ENCODE assay signal across 11 cellular contexts in genomic region chr20:44074252-44075151, GRCh38.
DNase-seq lines count a peak whose midpoint lies in the region; ATAC-seq, FAIRE-seq and TF ChIP-seq lines count a peak whose summit lies in the region.
"Had no signal": no experiment of that assay in that cellular context is flagged by ENCODE, and none has a peak within 500 bp of the region (broad histone marks: within the 10 kb centered on the region; RNA-seq: fewer than 3 reads in every experiment).

No MANE protein-coding gene starts in this region.

- TF ChIP-seq CTCF in choroid plexus epithelial cell (conservative IDR thresholded peaks at IDR 0.05; ENCODE audit: low read depth, low read length) (no peak), neural progenitor cell (IDR thresholded peaks at IDR 0.05) (no peak)

- H3K9ac ChIP-seq in neural progenitor cell: no peak overlapping the region

- H3K4me3 Mint-ChIP-seq in neural progenitor cell: peak overlapping the region; percentile 10
- H3K4me3 Mint-ChIP-seq in CD8-positive, alpha-beta memory T cell: no peak overlapping the region
- H3K4me3 Mint-ChIP-seq: activated CD8-positive, alpha-beta memory T cell treated with anti-CD3 and anti-CD28 coated beads, Interleukin-2, amount 10 ng/mL, durations not matched to agents 7 days and 5 days; naive B cell had no signal

- H4K20me1 ChIP-seq in neural progenitor cell (ENCODE audit: low read depth): no peaks in the 10 kb centered on the region

- CTCF ChIA-PET in CD8-positive, alpha-beta memory T cell (lab: Charles Lee): no interaction called here

- no peaks in the 10 kb centered on the region for H3K36me3 Mint-ChIP-seq in neural progenitor cell
- no peaks in the 10 kb centered on the region for H3K36me3 Mint-ChIP-seq in CD8-positive, alpha-beta memory T cell
- H3K36me3 Mint-ChIP-seq: activated CD8-positive, alpha-beta memory T cell treated with anti-CD3 and anti-CD28 coated beads, Interleukin-2, amount 10 ng/mL, durations not matched to agents 7 days and 5 days; naive B cell had no signal

- no peak overlapping the region for H3K27ac ChIP-seq in neural progenitor cell
- no peak overlapping the region for H3K27ac ChIP-seq in CD8-positive, alpha-beta memory T cell (ENCODE audit: low read depth, low read length)
- H3K27ac ChIP-seq: epithelial cell of prostate had no signal

- POLR2A ChIA-PET in CD8-positive, alpha-beta memory T cell (lab: Charles Lee): no interaction called here

- H3K4me3 ChIP-seq in choroid plexus epithelial cell (ENCODE audit: low read depth, low read length): no peak overlapping the region
- no peak overlapping the region for H3K4me3 ChIP-seq in neural progenitor cell
- H3K4me3 ChIP-seq in CD8-positive, alpha-beta memory T cell (ENCODE audit: low read length): no peak overlapping the region

- H3F3A ChIP-seq in neural progenitor cell (ENCODE audit: low read depth): no peaks in the 10 kb centered on the region

- H3K27ac Mint-ChIP-seq in neural progenitor cell: no peak overlapping the region
- peak overlapping the region in 2 of 8 donors; percentile 25 to 53 for H3K27ac Mint-ChIP-seq in CD8-positive, alpha-beta memory T cell
- H3K27ac Mint-ChIP-seq: activated CD8-positive, alpha-beta memory T cell treated with anti-CD3 and anti-CD28 coated beads, Interleukin-2, amount 10 ng/mL, durations not matched to agents 7 days and 5 days; naive B cell had no signal

- no peaks in the 10 kb centered on the region for H3K36me3 ChIP-seq in neural progenitor cell
- H3K36me3 ChIP-seq in CD8-positive, alpha-beta memory T cell (ENCODE audit: insufficient read depth, low read length): no peaks in the 10 kb centered on the region

- H3K9me3 Mint-ChIP-seq in neural progenitor cell: no peaks in the 10 kb centered on the region
- no peaks in the 10 kb centered on the region for H3K9me3 Mint-ChIP-seq in CD8-positive, alpha-beta memory T cell
- H3K9me3 Mint-ChIP-seq: naive B cell had no signal

- no peaks in the 10 kb centered on the region for H3K79me2 ChIP-seq in neural progenitor cell (ENCODE audit: low read depth)

- H3K27me3 ChIP-seq in neural progenitor cell: no peaks in the 10 kb centered on the region
- H3K27me3 ChIP-seq in CD8-positive, alpha-beta memory T cell (ENCODE audit: insufficient read depth, low read length, poor library complexity, severe bottlenecking): no peaks in the 10 kb centered on the region

- DNase-seq in EH (ENCODE audit: low read depth): peak; percentile 74
- DNase-seq in NCI-H774 (lab: John Stamatoyannopoulos, UW): peak; percentile 10
- DNase-seq in choroid plexus epithelial cell (ENCODE audit: low read depth): peak; percentile 33
- DNase-seq in neural progenitor cell (ENCODE audit: low spot score): no peak
- DNase-seq in RPMI8226: no peak
- DNase-seq in RCC 7860 (ENCODE audit: low spot score): no peak
- DNase-seq in CD8-positive, alpha-beta memory T cell: no peak
- DNase-seq: activated CD8-positive, alpha-beta memory T cell treated with anti-CD3 and anti-CD28 coated beads, Interleukin-2, amount 10 ng/mL, durations not matched to agents 7 days and 5 days; naive B cell had no signal

- no peak for FAIRE-seq in RCC 7860 (lab: Jason Lieb, UNC)

- H2AFZ ChIP-seq in neural progenitor cell (replicated peaks): no peak overlapping the region

- H3K4me2 ChIP-seq in neural progenitor cell: no peak overlapping the region

- H3K4me1 Mint-ChIP-seq in neural progenitor cell: peaks cover 16% of the 10 kb centered on the region
- H3K4me1 Mint-ChIP-seq in CD8-positive, alpha-beta memory T cell: peaks cover 13 to 37% (median 27%) of the 10 kb centered on the region in 3 donors

- peaks cover 10% of the 10 kb centered on the region for H3K27me3 Mint-ChIP-seq in neural progenitor cell (ENCODE audit: insufficient read depth, low read depth)
- H3K27me3 Mint-ChIP-seq in CD8-positive, alpha-beta memory T cell: peaks cover 0 to 9% of the 10 kb centered on the region in 2 donors

- no peaks in the 10 kb centered on the region for H3K9me3 ChIP-seq in neural progenitor cell (ENCODE audit: low read depth)
- no peaks in the 10 kb centered on the region for H3K9me3 ChIP-seq in CD8-positive, alpha-beta memory T cell (ENCODE audit: low read length)

- no peak for ATAC-seq in GM21528 (IDR thresholded peaks at IDR 0.05; ENCODE audit: low FRiP score, unreplicated experiment)
- ATAC-seq: activated CD8-positive, alpha-beta memory T cell treated with anti-CD3 and anti-CD28 coated beads, Interleukin-2, amount 10 ng/mL, durations not matched to agents 7 days and 5 days had no signal

- no peaks in the 10 kb centered on the region for H3K4me1 ChIP-seq in neural progenitor cell
- peaks cover 57% of the 10 kb centered on the region for H3K4me1 ChIP-seq in CD8-positive, alpha-beta memory T cell (ENCODE audit: insufficient read depth, low read length)

Comparison
In these comparisons a context has a peak if more than half of its experiments do, and no peak if none do; other contexts are left out.
1. DNase-seq: peak in EH (single experiment), NCI-H774 (single experiment) and choroid plexus epithelial cell (single experiment); none in neural progenitor cell (single experiment), RPMI8226 (single experiment), RCC 7860 (single experiment) and CD8-positive, alpha-beta memory T cell (0 of 5).